16 cellular contexts compared by ENCODE assay signal in genomic region chr1:205568135-205568468, GRCh38.
DNase-seq lines count a peak whose midpoint lies in the region; ATAC-seq and TF ChIP-seq lines count a peak whose summit lies in the region.
"Had no signal": no experiment of that assay in that cellular context is flagged by ENCODE, and none has a peak within 500 bp of the region (broad histone marks: within the 10 kb centered on the region; RNA-seq: fewer than 3 reads in every experiment).

No MANE protein-coding gene starts in this region.

- H3K9ac ChIP-seq in mucosa of stomach (ENCODE audit: low read length) (peak overlapping the region; percentile 39), smooth muscle cell (ENCODE audit: low read depth) (no peak overlapping the region)

- no peak overlapping the region for H3K4me2 ChIP-seq in smooth muscle cell

- H3K4me1 ChIP-seq in left ventricle myocardium inferior = peaks cover 8% of the 10 kb centered on the region
- H3K4me1 ChIP-seq in mucosa of stomach (ENCODE audit: control insufficient read depth, insufficient read depth, low read length) = peaks cover 47% of the 10 kb centered on the region
- H3K4me1 ChIP-seq in upper lobe of right lung = peaks cover 3% of the 10 kb centered on the region
- no peaks in the 10 kb centered on the region for H3K4me1 ChIP-seq in smooth muscle cell (ENCODE audit: low read depth)

- H3K27me3 ChIP-seq in left ventricle myocardium inferior (ENCODE audit: low read depth) (peaks cover 64% of the 10 kb centered on the region), mucosa of stomach (ENCODE audit: control insufficient read depth, insufficient read depth, low read length) (peaks cover 26% of the 10 kb centered on the region), upper lobe of right lung (peaks cover 23% of the 10 kb centered on the region), smooth muscle cell (ENCODE audit: low read depth) (peaks cover 91% of the 10 kb centered on the region)

- DNase-seq in left ventricle myocardium inferior (no peak), cardiac septum (ENCODE audit: low spot score) (no peak), upper lobe of right lung (peak; percentile 31), medulla oblongata (ENCODE audit: extremely low spot score) (no peak), smooth muscle cell (lab: John Stamatoyannopoulos, UW; ENCODE audit: unreplicated experiment) (no peak)
- DNase-seq in effector CD8-positive, alpha-beta T cell (lab: John Stamatoyannopoulos, UW) = no peak
- DNase-seq: DMS153, left lung, NCI-H2029 treated with DMSO at 0.1 percent for 48 hours, occipital lobe, small intestine, T-helper 9 cell had no signal

- H3K27ac ChIP-seq in left ventricle myocardium inferior (replicated peaks) = no peak overlapping the region
- peak overlapping the region; percentile 1 for H3K27ac ChIP-seq in angular gyrus (ENCODE audit: low read depth, low read length)
- H3K27ac ChIP-seq in upper lobe of right lung = no peak overlapping the region
- no peak overlapping the region for H3K27ac ChIP-seq in smooth muscle cell (ENCODE audit: low read depth)
- H3K27ac ChIP-seq: esophagus muscularis mucosa, left lung, RWPE1 had no signal

- TF ChIP-seq CTCF in left ventricle myocardium inferior (IDR thresholded peaks at IDR 0.05; ENCODE audit: borderline replicate concordance) (no peak), upper lobe of right lung (IDR thresholded peaks at IDR 0.05) (no peak), smooth muscle cell (IDR thresholded peaks at IDR 0.05; ENCODE audit: borderline replicate concordance, insufficient read depth, poor library complexity, severe bottlenecking) (no peak)

- intact Hi-C loops in left ventricle myocardium inferior (cut with micrococcal nuclease) (no loop called here), cardiac septum (cut with DNase I) (no loop called here), upper lobe of right lung (cut with DNase I) (no loop called here)

- no peak for ATAC-seq in upper lobe of right lung

- no peaks in the 10 kb centered on the region for H3K36me3 ChIP-seq in left ventricle myocardium inferior
- H3K36me3 ChIP-seq in mucosa of stomach (ENCODE audit: control insufficient read depth, insufficient read depth, low read length) = no peaks in the 10 kb centered on the region
- H3K36me3 ChIP-seq in upper lobe of right lung = no peaks in the 10 kb centered on the region
- no peaks in the 10 kb centered on the region for H3K36me3 ChIP-seq in smooth muscle cell (ENCODE audit: low read depth)
- H3K36me3 ChIP-seq: esophagus muscularis mucosa, left lung had no signal

- H3K4me3 ChIP-seq in left ventricle myocardium inferior (peak overlapping the region; percentile 63), mucosa of stomach (ENCODE audit: low read length) (no peak overlapping the region), upper lobe of right lung (peak overlapping the region; percentile 42), smooth muscle cell (no peak overlapping the region)

- WGBS in smooth muscle cell (ENCODE audit: low lambda C conversion rate) = 48% methylated on average over 5 of the region's 5 CpGs

- no peak overlapping the region for H2AFZ ChIP-seq in smooth muscle cell (ENCODE audit: low read depth)

- H3K9me3 ChIP-seq in left ventricle myocardium inferior (replicated peaks) (no peaks in the 10 kb centered on the region), mucosa of stomach (ENCODE audit: control insufficient read depth, low read length) (no peaks in the 10 kb centered on the region), upper lobe of right lung (no peaks in the 10 kb centered on the region), smooth muscle cell (replicated peaks; ENCODE audit: low read depth) (no peaks in the 10 kb centered on the region)
- H3K9me3 ChIP-seq: esophagus muscularis mucosa, left lung had no signal

- H3K79me2 ChIP-seq in smooth muscle cell (ENCODE audit: low read depth) = no peaks in the 10 kb centered on the region

- H3F3A ChIP-seq in smooth muscle cell (ENCODE audit: low read depth) = no peaks in the 10 kb centered on the region

- no peaks in the 10 kb centered on the region for H4K20me1 ChIP-seq in smooth muscle cell (ENCODE audit: low read depth)

Comparison
In these comparisons a context has a peak if more than half of its experiments do, and no peak if none do; other contexts are left out.
1. H3K4me3 ChIP-seq: peak in left ventricle myocardium inferior (single experiment) and upper lobe of right lung (single experiment); none in mucosa of stomach (single experiment) and smooth muscle cell (single experiment).